1 cellular context compared by ENCODE assay signal in the genomic region with DNA sequence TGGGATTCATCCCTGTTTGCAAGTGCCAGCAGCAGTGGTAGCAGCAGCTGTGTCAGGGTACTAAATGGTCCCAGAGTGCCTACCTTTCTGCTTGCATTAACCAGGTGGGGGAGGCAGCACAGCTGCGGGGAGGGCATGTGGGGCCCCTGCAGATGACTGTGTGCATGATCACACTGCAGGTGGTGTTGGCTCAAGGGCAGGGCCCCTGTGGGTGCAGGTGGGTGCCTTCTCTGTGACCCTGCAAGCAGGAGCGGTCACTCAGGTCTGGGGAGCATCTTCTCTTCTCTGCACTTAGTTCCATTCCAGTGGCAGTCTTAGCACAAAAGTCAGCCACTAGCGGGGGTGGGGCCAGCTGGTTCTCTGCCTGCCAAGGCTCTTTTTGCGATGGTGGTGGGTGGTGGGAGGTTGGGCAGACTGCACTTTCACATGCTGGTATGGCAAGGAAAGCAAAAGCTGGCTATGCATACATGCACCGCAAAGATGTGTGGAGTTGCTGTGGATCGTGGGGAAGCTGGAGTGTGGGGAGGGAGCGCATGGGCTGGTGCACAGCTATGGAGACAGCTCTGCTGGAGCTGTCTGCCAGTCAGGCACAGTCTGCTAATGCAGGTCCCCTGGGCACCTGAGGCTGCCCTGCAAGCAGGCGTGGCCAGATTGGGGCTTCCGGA.
TF ChIP-seq lines count a peak whose summit lies in the region.

No MANE protein-coding gene starts in this region.

TF ChIP-seq in H1, 55 proteins besides CTCF, POLR2A, EP300 and RAD21:
- TF ChIP-seq NANOG (IDR thresholded peaks at IDR 0.05; ENCODE audit: insufficient read depth, low read depth, low read length, poor library complexity, severe bottlenecking) (no peak), EGR1 (IDR thresholded peaks at IDR 0.05; ENCODE audit: borderline replicate concordance, low read depth, low read length) (no peak), RFX5 (IDR thresholded peaks at IDR 0.05; ENCODE audit: borderline replicate concordance, low read depth, low read length) (no peak), NRF1 (IDR thresholded peaks at IDR 0.05; ENCODE audit: low read depth, low read length) (no peak), BACH1 (IDR thresholded peaks at IDR 0.05; ENCODE audit: low read length) (no peak), TAF7 (optimal IDR thresholded peaks at IDR 0.05; ENCODE audit: borderline replicate concordance, low read depth, low read length) (no peak), GTF2F1 (IDR thresholded peaks at IDR 0.05; ENCODE audit: borderline replicate concordance, low read depth, low read length) (no peak), HDAC2 (IDR thresholded peaks at IDR 0.05; ENCODE audit: borderline replicate concordance in 1 of 2, low read depth in 2 of 2, low read length in 2 of 2) (no peak), CREB1 (IDR thresholded peaks at IDR 0.05) (no peak), SRF (IDR thresholded peaks at IDR 0.05; ENCODE audit: low read depth, low read length) (no peak), JUND (IDR thresholded peaks at IDR 0.05; ENCODE audit: low read length) (no peak)
- TF ChIP-seq, protein P1, sequence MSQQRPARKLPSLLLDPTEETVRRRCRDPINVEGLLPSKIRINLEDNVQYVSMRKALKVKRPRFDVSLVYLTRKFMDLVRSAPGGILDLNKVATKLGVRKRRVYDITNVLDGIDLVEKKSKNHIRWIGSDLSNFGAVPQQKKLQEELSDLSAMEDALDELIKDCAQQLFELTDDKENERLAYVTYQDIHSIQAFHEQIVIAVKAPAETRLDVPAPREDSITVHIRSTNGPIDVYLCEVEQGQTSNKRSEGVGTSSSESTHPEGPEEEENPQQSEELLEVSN (IDR thresholded peaks at IDR 0.05) = no peak
TF ChIP-seq in H1: peak in this region for 0.
